ENCODE assay signal across 11 cellular contexts in the genomic region with DNA sequence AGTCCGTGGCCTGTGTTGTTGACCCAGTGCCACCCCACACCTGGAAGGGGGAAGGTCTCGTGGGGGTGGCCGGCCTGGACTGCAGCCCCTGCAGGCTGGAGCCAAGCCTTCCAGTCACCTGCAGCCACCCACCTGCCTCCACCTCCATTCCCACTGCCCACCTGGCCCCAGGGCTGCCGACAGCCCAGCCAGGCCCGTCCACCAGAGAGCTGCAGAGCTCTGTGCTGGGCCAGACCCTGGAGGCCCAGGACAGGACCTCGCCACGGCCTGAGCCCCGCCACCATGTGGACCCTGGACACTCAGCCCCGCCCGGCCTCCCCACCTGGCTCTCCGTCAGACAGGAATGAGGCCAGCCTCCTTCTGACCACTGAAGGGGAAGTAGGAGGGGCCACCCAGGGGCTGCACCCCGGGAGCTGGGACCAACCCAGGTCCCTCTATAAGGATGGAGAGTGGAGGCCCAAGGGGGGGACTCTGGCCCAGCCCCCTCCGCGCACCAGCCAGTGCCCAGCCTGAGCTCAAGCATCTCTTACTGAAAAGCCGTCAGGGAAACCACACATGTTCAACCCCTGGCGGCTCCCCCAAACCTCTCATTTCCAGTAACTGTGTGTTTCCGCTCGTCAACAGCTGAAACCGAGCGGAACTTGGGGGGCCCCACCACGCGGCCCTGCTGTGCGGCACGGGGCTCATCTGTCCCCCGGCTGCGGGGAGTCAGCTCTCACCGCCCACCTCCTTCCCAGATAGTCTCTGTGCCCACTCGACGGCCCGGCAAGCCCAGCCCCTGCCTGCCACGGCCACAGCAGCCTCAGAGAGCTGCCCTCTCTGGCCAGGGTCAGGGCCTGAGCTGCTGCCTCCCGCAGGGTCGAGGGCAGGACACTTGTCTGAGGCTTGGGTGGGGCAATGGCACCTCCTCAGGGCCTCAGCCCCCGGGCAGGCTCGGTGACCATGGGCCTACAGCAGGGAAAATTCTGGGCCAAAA. TPM values are rescaled to one million over a fixed set of nuclear protein-coding genes. Genes with fewer than 3 reads are reported as not detected.
DNase-seq lines count a peak whose midpoint lies in the region; ATAC-seq, FAIRE-seq and TF ChIP-seq lines count a peak whose summit lies in the region.
"Had no signal": no experiment of that assay in that cellular context is flagged by ENCODE, and none has a peak within 500 bp of the region (broad histone marks: within the 10 kb centered on the region; RNA-seq: fewer than 3 reads in every experiment).

No MANE protein-coding gene starts in this region.

- peaks cover 0 to 39% (median 0%) of the 10 kb centered on the region in 9 donors for H3K36me3 ChIP-seq in heart right ventricle
- H3K36me3 ChIP-seq in neutrophil: peaks cover 44% of the 10 kb centered on the region
- H3K36me3 ChIP-seq in kidney (ENCODE audit: control insufficient read depth in 1 of 2, insufficient read depth in 2 of 2, low read length in 2 of 2): peaks cover 4 to 6% of the 10 kb centered on the region in 2 donors
- H3K36me3 ChIP-seq: SJSA1 had no signal

- no peak overlapping the region for H3K9ac ChIP-seq in kidney (ENCODE audit: low read length in 2 of 2)

- FAIRE-seq in kidney (lab: Jason Lieb, UNC): no peak
- FAIRE-seq: A549 had no signal

- 59 to 66% methylated on average over 30 to 35 of the region's 35 CpGs for WGBS in heart right ventricle, 2 donors

- ATAC-seq in heart right ventricle (peak in 3 of 8 donors; percentile 3 to 6 (median 5)), Right ventricle myocardium superior (ENCODE audit: poor library complexity) (no peak), GM18505 (IDR thresholded peaks at IDR 0.05; ENCODE audit: unreplicated experiment) (no peak), HG03460 (IDR thresholded peaks at IDR 0.05; ENCODE audit: unreplicated experiment) (no peak)
- ATAC-seq in activated naive CD4-positive, alpha-beta T cell treated with anti-CD3 and anti-CD28 coated beads, Interleukin-2, amount 50 U/mL, for 72 hours: peak; percentile 74 to 76
- ATAC-seq: A549 had no signal

- no peak for TF ChIP-seq POLR2A in GM18505 (IDR thresholded peaks at IDR 0.05; ENCODE audit: borderline replicate concordance, extremely low read depth, insufficient read depth, insufficient read length)

- H3K9me3 ChIP-seq in heart right ventricle: no peaks in the 10 kb centered on the region
- no peaks in the 10 kb centered on the region for H3K9me3 ChIP-seq in neutrophil
- H3K9me3 ChIP-seq in kidney (ENCODE audit: control insufficient read depth in 1 of 2, low read length in 2 of 2): no peaks in the 10 kb centered on the region
- H3K9me3 ChIP-seq: A549, SJSA1 had no signal

- H3K27ac Mint-ChIP-seq in activated naive CD4-positive, alpha-beta T cell treated with anti-CD3 and anti-CD28 coated beads, Interleukin-2, amount 50 U/mL, for 72 hours: peak overlapping the region; percentile 88 to 91
- H3K27ac Mint-ChIP-seq: HFFc6 had no signal

- H3K27ac ChIP-seq in heart right ventricle: peak overlapping the region; percentile 34 to 88 (median 76)
- H3K27ac ChIP-seq in neutrophil: peak overlapping the region; percentile 90
- peak overlapping the region in 1 of 2 donors; percentile 32 for H3K27ac ChIP-seq in kidney (ENCODE audit: low read depth in 2 of 2, low read length in 2 of 2)
- H3K27ac ChIP-seq: SJSA1 had no signal

- peaks cover 6 to 13% of the 10 kb centered on the region in 2 donors for H3K36me3 Mint-ChIP-seq in activated naive CD4-positive, alpha-beta T cell treated with anti-CD3 and anti-CD28 coated beads, Interleukin-2, amount 50 U/mL, for 72 hours

- intact Hi-C loops in heart right ventricle (cut with DNase I): loop anchor here in 1 of 10 donors (5.0 kb wide), 1 partner anchor 41 kb away; no protein-coding TSS in a partner anchor
- intact Hi-C loops in Right ventricle myocardium superior (cut with DNase I): no loop called here
- intact Hi-C loops in kidney (cut with DNase I): no loop called here

- H3K4me3 ChIP-seq in heart right ventricle (peak overlapping the region in 6 of 10 donors; percentile 3 to 40 (median 24)), neutrophil (ENCODE audit: low read depth in 1 of 2, low read length in 1 of 2) (peak overlapping the region; percentile 49 to 72), kidney (ENCODE audit: low read length in 2 of 2) (no peak overlapping the region)
- H3K4me3 ChIP-seq: A549, SJSA1 had no signal

- no peak for DNase-seq in heart right ventricle
- DNase-seq in Right ventricle myocardium superior: no peak
- DNase-seq in activated naive CD4-positive, alpha-beta T cell treated with anti-CD3 and anti-CD28 coated beads, Interleukin-2, amount 50 U/mL, for 72 hours (ENCODE audit: low spot score in 2 of 2): peak; percentile 70 to 84
- DNase-seq in kidney: no peak
- no peak for DNase-seq in NCI-H524 treated with DMSO at 0.1 percent for 48 hours (lab: John Stamatoyannopoulos, UW)
- DNase-seq: HFFc6 had no signal

- H3K4me1 ChIP-seq in heart right ventricle (peaks cover 63 to 93% (median 89%) of the 10 kb centered on the region in 9 donors), neutrophil (ENCODE audit: control insufficient read depth in 1 of 2, insufficient read depth in 1 of 2, low read depth in 1 of 2, low read length in 1 of 2) (peaks cover 81 to 98% of the 10 kb centered on the region in 2 experiments), kidney (ENCODE audit: control insufficient read depth in 1 of 2, insufficient read depth in 1 of 2, low read depth in 1 of 2, low read length in 2 of 2) (peaks cover 0 to 47% of the 10 kb centered on the region in 2 donors)
- H3K4me1 ChIP-seq: SJSA1 had no signal

- peaks cover 0 to 5% (median 0%) of the 10 kb centered on the region in 7 donors for H3K27me3 ChIP-seq in heart right ventricle
- peaks cover 24% of the 10 kb centered on the region for H3K27me3 ChIP-seq in neutrophil
- H3K27me3 ChIP-seq: SJSA1 had no signal

- TF ChIP-seq CTCF in heart right ventricle (IDR thresholded peaks at IDR 0.05) (no peak), neutrophil (IDR thresholded peaks at IDR 0.05) (peak; percentile 23), kidney (IDR thresholded peaks at IDR 0.05; ENCODE audit: borderline replicate concordance, extremely low read depth, insufficient read depth) (no peak)

- H3K9me3 Mint-ChIP-seq in activated naive CD4-positive, alpha-beta T cell treated with anti-CD3 and anti-CD28 coated beads, Interleukin-2, amount 50 U/mL, for 72 hours: no peaks in the 10 kb centered on the region
- H3K9me3 Mint-ChIP-seq: HFFc6 had no signal

RNA-seq across cellular contexts. Expression of a gene that starts 12.8 kb away (rescaled TPM):
- 10 to 100 TPM; 12.0 to 27.0 (median 21.8) TPM for total RNA-seq in heart right ventricle
- 10 to 100 TPM in 1 of 2 donors, 1 to 10 TPM in 1; 7.3 to 14.5 TPM for polyA plus RNA-seq in heart right ventricle
- 16.8 TPM for total RNA-seq in Right ventricle myocardium superior
- total RNA-seq in activated naive CD4-positive, alpha-beta T cell treated with anti-CD3 and anti-CD28 coated beads, Interleukin-2, amount 50 U/mL, for 72 hours: 10 to 100 TPM; 76.4 to 85.5 TPM
- 77.2 TPM for total RNA-seq in kidney
- 6.5 TPM for polyA plus RNA-seq in kidney (ENCODE audit: insufficient read depth, low read depth, low replicate concordance)

RNA-seq across cellular contexts. Expression of a gene that starts 50.2 kb away (rescaled TPM):
- total RNA-seq in heart right ventricle: 10 to 100 TPM; 21.9 to 35.9 (median 28.6) TPM
- 10 to 100 TPM; 24.4 to 35.6 TPM for polyA plus RNA-seq in heart right ventricle
- total RNA-seq in Right ventricle myocardium superior: 21.4 TPM
- 10 to 100 TPM; 56.6 to 79.5 TPM for total RNA-seq in activated naive CD4-positive, alpha-beta T cell treated with anti-CD3 and anti-CD28 coated beads, Interleukin-2, amount 50 U/mL, for 72 hours
- 67.1 TPM for total RNA-seq in kidney
- polyA plus RNA-seq in kidney (ENCODE audit: insufficient read depth, low read depth, low replicate concordance): 37.0 TPM

Comparison
In these comparisons a context has a peak if more than half of its experiments do, and no peak if none do; other contexts are left out.
1. ATAC-seq: peak in activated naive CD4-positive, alpha-beta T cell treated with anti-CD3 and anti-CD28 coated beads, Interleukin-2, amount 50 U/mL, for 72 hours (2 of 2); none in Right ventricle myocardium superior (single experiment), GM18505 (single experiment) and HG03460 (single experiment).
2. DNase-seq: peak in activated naive CD4-positive, alpha-beta T cell treated with anti-CD3 and anti-CD28 coated beads, Interleukin-2, amount 50 U/mL, for 72 hours (2 of 2); none in heart right ventricle (0 of 2), Right ventricle myocardium superior (single experiment), kidney (single experiment) and NCI-H524 treated with DMSO at 0.1 percent for 48 hours (single experiment).
3. H3K4me3 ChIP-seq: peak in heart right ventricle (6 of 10) and neutrophil (2 of 2); none in kidney (0 of 2).